In genomic region chr7:7968544-7969305, GRCh38 we compare ENCODE assay signal across 8 cellular contexts. TPM values are rescaled to one million over a fixed set of nuclear protein-coding genes. Genes with fewer than 3 reads are reported as not detected.
DNase-seq lines count a peak whose midpoint lies in the region; ATAC-seq and TF ChIP-seq lines count a peak whose summit lies in the region.

GLCCI1 (plus strand) TSS chr7:7968796; CDS start chr7:7969351, 555 bp downstream.

- 0 to 1% methylated on average over 21 to 36 of the region's 77 CpGs for WGBS in testis, 2 donors

- H3K27ac ChIP-seq in testis: peak within 1 kb of the TSS; percentile 91 to 94

- ATAC-seq in HG02610 (IDR thresholded peaks at IDR 0.05; ENCODE audit: unreplicated experiment) (peak; percentile 77), omental fat pad (ENCODE audit: low FRiP score) (peak; percentile 99)
- peak; percentile 91 to 94 for ATAC-seq in activated naive CD4-positive, alpha-beta T cell treated with anti-CD3 and anti-CD28 coated beads, Interleukin-2, amount 50 U/mL, for 72 hours

- no peaks in the 10 kb centered on the region for H3K9me3 ChIP-seq in testis

- peak; percentile 39 for TF ChIP-seq POLR2A in testis (IDR thresholded peaks at IDR 0.05)

- H3K36me3 ChIP-seq in testis (ENCODE audit: low read depth, missing control alignments): no peaks in the 10 kb centered on the region

- no peaks in the 10 kb centered on the region for H3K27me3 ChIP-seq in testis

- H3K4me3 ChIP-seq in GM08714 (ENCODE audit: low read length) (peak within 1 kb of the TSS; percentile 94), testis (peak within 1 kb of the TSS; percentile 82 to 85)

- peak within 1 kb of the TSS; percentile 72 to 98 for H3K27ac Mint-ChIP-seq in activated naive CD4-positive, alpha-beta T cell treated with anti-CD3 and anti-CD28 coated beads, Interleukin-2, amount 50 U/mL, for 72 hours

- H3K9me3 Mint-ChIP-seq in activated naive CD4-positive, alpha-beta T cell treated with anti-CD3 and anti-CD28 coated beads, Interleukin-2, amount 50 U/mL, for 72 hours: no peaks in the 10 kb centered on the region

- TF ChIP-seq CTCF in omental fat pad (IDR thresholded peaks at IDR 0.05) (no peak), testis (IDR thresholded peaks at IDR 0.05) (no peak)

- intact Hi-C loops in testis (cut with DNase I; ENCODE audit: low total_unique reads): no loop called here

- H3K4me1 ChIP-seq in testis: no peaks in the 10 kb centered on the region

- peak; percentile 99 for DNase-seq in NCI-H1092 treated with DMSO at 0.1 percent for 48 hours (lab: John Stamatoyannopoulos, UW)
- peak; percentile 95 for DNase-seq in SKM-1 (lab: John Stamatoyannopoulos, UW; ENCODE audit: unreplicated experiment)
- peak; percentile 94 to 97 for DNase-seq in activated naive CD4-positive, alpha-beta T cell treated with anti-CD3 and anti-CD28 coated beads, Interleukin-2, amount 50 U/mL, for 72 hours (ENCODE audit: low spot score in 2 of 2)
- peak; percentile 95 for DNase-seq in glomerular visceral epithelial cell (ENCODE audit: extremely low spot score)
- peak; percentile 71 for DNase-seq in omental fat pad (ENCODE audit: low spot score)
- peak; percentile 98 for DNase-seq in testis

- no peaks in the 10 kb centered on the region for H3K36me3 Mint-ChIP-seq in activated naive CD4-positive, alpha-beta T cell treated with anti-CD3 and anti-CD28 coated beads, Interleukin-2, amount 50 U/mL, for 72 hours

RNA-seq across cellular contexts. Expression of gene GLCCI1, which starts in this region (rescaled TPM):
- total RNA-seq in activated naive CD4-positive, alpha-beta T cell treated with anti-CD3 and anti-CD28 coated beads, Interleukin-2, amount 50 U/mL, for 72 hours: 10 to 100 TPM; 16.7 to 20.9 TPM
- total RNA-seq in omental fat pad: 10 to 100 TPM in 1 of 4 donors, 1 to 10 TPM in 3; 6.0 to 22.6 (median 8.5) TPM
- total RNA-seq in testis: 10 to 100 TPM; 30.2 to 49.8 TPM
- polyA plus RNA-seq in testis (ENCODE audit: insufficient read depth, low read depth, low replicate concordance): 42.2 TPM

Comparison
In these comparisons a context has a peak if more than half of its experiments do, and no peak if none do; other contexts are left out.
1. Peak in every context shown above with its lines: DNase-seq, ATAC-seq, H3K4me3 ChIP-seq and H3K27ac ChIP-seq.